15 cellular contexts compared by ENCODE assay signal in genomic region chr6:150208606-150209352, GRCh38.
A peak's percentile ranks its signal among the peaks of the same experiment; 100 is the strongest.
DNase-seq lines count a peak whose midpoint lies in the region; ATAC-seq and TF ChIP-seq lines count a peak whose summit lies in the region.
"Had no signal": no experiment of that assay in that cellular context is flagged by ENCODE, and none has a peak within 500 bp of the region (broad histone marks: within the 10 kb centered on the region; RNA-seq: fewer than 3 reads in every experiment).

No MANE protein-coding gene starts in this region.

- H3K27ac ChIP-seq in BLaER1 (no peak overlapping the region), IMR-90 (ENCODE audit: insufficient read depth, low read length) (no peak overlapping the region)
- H3K27ac ChIP-seq: ascending aorta, WERI-Rb-1 had no signal

- peak overlapping the region; percentile 37 for H3K4me2 ChIP-seq in BLaER1
- peak overlapping the region; percentile 29; the same call in 1 of the 2 replicates for H3K4me2 ChIP-seq in IMR-90 (ENCODE audit: low read depth, low read length)

- H2BK20ac ChIP-seq in IMR-90 (ENCODE audit: low read depth, low read length) = no peak overlapping the region

- DNase-seq in IMR-90 = no peak
- DNase-seq in NCI-H748 (lab: John Stamatoyannopoulos, UW; ENCODE audit: unreplicated experiment) = peak; percentile 100
- no peak for DNase-seq in activated CD4-positive, CD25-positive, alpha-beta regulatory T cell treated with anti-CD3 and anti-CD28 coated beads, Interleukin-2, amount 50 U/mL, for 72 hours
- no peak for DNase-seq in mucosa of descending colon
- DNase-seq in activated naive CD4-positive, alpha-beta T cell treated with Interleukin-2 at 50 U/mL for 16 hours = no peak
- DNase-seq: activated CD8-positive, alpha-beta memory T cell treated with anti-CD3 and anti-CD28 coated beads for 24 hours; activated effector memory CD4-positive, alpha-beta T cell treated with Interleukin-2 at 50 U/mL for 16 hours; Caco-2; foreskin melanocyte; NCI-H2171 treated with DMSO at 0.1 percent for 48 hours; WERI-Rb-1 had no signal

- ATAC-seq in IMR-90 (ENCODE audit: low read depth) = peak; percentile 57
- ATAC-seq in esophagus mucosa = peak; percentile 55
- no peak for ATAC-seq in mucosa of descending colon
- ATAC-seq in HG02973 (IDR thresholded peaks at IDR 0.05; ENCODE audit: unreplicated experiment) = no peak

- in situ Hi-C loops in IMR-90 (cut with MboI; ENCODE audit: low sequenced_read_pairs) = no loop called here

- H4K91ac ChIP-seq in IMR-90 (ENCODE audit: insufficient read depth, low read depth, low read length) = no peak overlapping the region

- H2AFZ ChIP-seq in IMR-90 (replicated peaks; ENCODE audit: low read length, poor library complexity) = no peak overlapping the region

- no peak overlapping the region for H3K4ac ChIP-seq in IMR-90 (ENCODE audit: low read depth, low read length)

- H4K20me1 ChIP-seq in BLaER1 = no peaks in the 10 kb centered on the region
- H4K20me1 ChIP-seq in IMR-90 (ENCODE audit: insufficient read depth, low read length) = no peaks in the 10 kb centered on the region

- H3K18ac ChIP-seq in IMR-90 (ENCODE audit: low read depth, low read length) = no peak overlapping the region

- dilution Hi-C loops in IMR-90 (cut with HindIII; ENCODE audit: low sequenced_read_pairs, unreplicated experiment) = no loop called here

- intact Hi-C loops in IMR-90 (cut with micrococcal nuclease) (no loop called here), mucosa of descending colon (cut with DNase I, micrococcal nuclease) (no loop called here)

- TF ChIP-seq RAD21 in IMR-90 (IDR thresholded peaks at IDR 0.05; ENCODE audit: low read length) = no peak

- no peaks in the 10 kb centered on the region for H3K79me1 ChIP-seq in IMR-90 (ENCODE audit: low read depth in 1 of 2, low read length in 2 of 2)

- TF ChIP-seq CTCF in IMR-90 (conservative IDR thresholded peaks at IDR 0.05; ENCODE audit: low read depth, low read length) (no peak), mucosa of descending colon (IDR thresholded peaks at IDR 0.05) (no peak)

- WGBS in IMR-90 (ENCODE audit: extremely low coverage in 2 of 2, insufficient read length in 1 of 2), 2 experiments = 40% methylated on average over 1 of the region's 12 CpGs; no CpG with 5 or more reads in 1 of the 2 experiments

- H3K9me3 ChIP-seq in BLaER1 = no peaks in the 10 kb centered on the region
- H3K9me3 ChIP-seq in IMR-90 (ENCODE audit: control insufficient read depth, insufficient read depth, low read length) = no peaks in the 10 kb centered on the region
- no peaks in the 10 kb centered on the region for H3K9me3 ChIP-seq in mucosa of descending colon
- H3K9me3 ChIP-seq: ascending aorta, Caco-2 had no signal

- H4K5ac ChIP-seq in IMR-90 (ENCODE audit: low read depth, low read length) = no peak overlapping the region

- H3K36me3 ChIP-seq in BLaER1 (no peaks in the 10 kb centered on the region), IMR-90 (ENCODE audit: control insufficient read depth, insufficient read depth, low read length) (no peaks in the 10 kb centered on the region), mucosa of descending colon (ENCODE audit: low read depth) (no peaks in the 10 kb centered on the region)
- H3K36me3 ChIP-seq: ascending aorta, WERI-Rb-1 had no signal

- H2BK15ac ChIP-seq in IMR-90 (ENCODE audit: low read depth, low read length) = no peak overlapping the region

- no peak overlapping the region for H3K23ac ChIP-seq in IMR-90 (ENCODE audit: low read depth, low read length)

- H3K27me3 ChIP-seq in BLaER1 (no peaks in the 10 kb centered on the region), IMR-90 (ENCODE audit: control insufficient read depth, insufficient read depth, low read length) (no peaks in the 10 kb centered on the region)
- H3K27me3 ChIP-seq: ascending aorta had no signal

- no peak overlapping the region for H3K4me3 ChIP-seq in BLaER1
- no peak overlapping the region for H3K4me3 ChIP-seq in IMR-90 (ENCODE audit: insufficient read depth, low read depth, low read length)
- H3K4me3 ChIP-seq in mucosa of descending colon = no peak overlapping the region
- H3K4me3 ChIP-seq: ascending aorta had no signal

- no peak overlapping the region for H4K8ac ChIP-seq in IMR-90 (ENCODE audit: low read depth in 2 of 2, low read length in 2 of 2)

- H2AK5ac ChIP-seq in IMR-90 (ENCODE audit: low read depth, low read length) = no peak overlapping the region

- H3K14ac ChIP-seq in IMR-90 (replicated peaks; ENCODE audit: low read depth, low read length) = no peak overlapping the region

- no peak overlapping the region for H2AK9ac ChIP-seq in IMR-90 (replicated peaks; ENCODE audit: low read depth, low read length, poor library complexity)

- H3K56ac ChIP-seq in IMR-90 (ENCODE audit: extremely low read depth, insufficient read depth, low read length) = no peak overlapping the region

- no peak overlapping the region for H2BK120ac ChIP-seq in IMR-90 (ENCODE audit: low read depth, low read length)

- TF ChIP-seq POLR2A in IMR-90 (IDR thresholded peaks at IDR 0.05; ENCODE audit: low read depth, low read length) = no peak

- H3K4me1 ChIP-seq in BLaER1 (peaks cover 66% of the 10 kb centered on the region), IMR-90 (ENCODE audit: control insufficient read depth, insufficient read depth, low read length) (peaks cover 6% of the 10 kb centered on the region; the same call in 1 of the 2 replicates), mucosa of descending colon (ENCODE audit: low read depth) (no peaks in the 10 kb centered on the region)
- H3K4me1 ChIP-seq: ascending aorta, Caco-2 had no signal

- no TSS peak for BruUV-seq in IMR-90 (replicated peaks; lab: Mats Ljungman, UMichigan)

- no peak overlapping the region for H3K9ac ChIP-seq in BLaER1
- no peak overlapping the region for H3K9ac ChIP-seq in IMR-90 (ENCODE audit: low read depth, low read length)

- no peak overlapping the region for H2BK5ac ChIP-seq in IMR-90 (ENCODE audit: low read depth, low read length, poor library complexity, severe bottlenecking)

- POLR2A ChIA-PET in IMR-90 (lab: Charles Lee; ENCODE audit: unreplicated experiment) = no interaction called here

- no peaks in the 10 kb centered on the region for H3K9me1 ChIP-seq in IMR-90 (ENCODE audit: insufficient read depth, low read length)

- CTCF ChIA-PET in IMR-90 (lab: Yijun Ruan, JAX) = no interaction called here

TF ChIP-seq in IMR-90, 13 proteins besides CTCF, POLR2A, EP300 and RAD21:
- no peak for TF ChIP-seq BHLHE40 (IDR thresholded peaks at IDR 0.05; ENCODE audit: low read depth, low read length)
- no peak for TF ChIP-seq NFE2L2 (IDR thresholded peaks at IDR 0.05; ENCODE audit: low read depth, low read length)
- no peak for TF ChIP-seq MAFK (IDR thresholded peaks at IDR 0.05; ENCODE audit: low read depth, low read length)
- TF ChIP-seq CHD1 (IDR thresholded peaks at IDR 0.05; ENCODE audit: low read depth, low read length) = no peak
- TF ChIP-seq SMC3 (IDR thresholded peaks at IDR 0.05; ENCODE audit: low read depth, low read length) = no peak
- TF ChIP-seq USF2 (IDR thresholded peaks at IDR 0.05; ENCODE audit: low read depth, low read length) = no peak
- TF ChIP-seq RCOR1 (IDR thresholded peaks at IDR 0.05; ENCODE audit: insufficient replicate concordance, low read length) = no peak
- no peak for TF ChIP-seq RFX5 (IDR thresholded peaks at IDR 0.05; ENCODE audit: low read depth, low read length)
- no peak for TF ChIP-seq ELK1 (IDR thresholded peaks at IDR 0.05; ENCODE audit: borderline replicate concordance, low read depth, low read length)

Comparison
In these comparisons a context has a peak if more than half of its experiments do, and no peak if none do; other contexts are left out.
1. ATAC-seq: peak in IMR-90 (single experiment) and esophagus mucosa (single experiment); none in mucosa of descending colon (single experiment) and HG02973 (single experiment).